8 cellular contexts compared by ENCODE assay signal in genomic region chr4:44678094-44679023, GRCh38. TPM values are rescaled to one million over a fixed set of nuclear protein-coding genes. Genes with fewer than 3 reads are reported as not detected.
DNase-seq lines count a peak whose midpoint lies in the region; ATAC-seq and TF ChIP-seq lines count a peak whose summit lies in the region.

Gene GUF1 (plus strand): TSS chr4:44678420. CDS start chr4:44678623, 203 bp downstream.

- H3K9me3 ChIP-seq in ovary: no peaks in the 10 kb centered on the region
- no peaks in the 10 kb centered on the region for H3K9me3 ChIP-seq in thyroid gland

- H3K4me3 ChIP-seq in GM12864 (ENCODE audit: low read depth, low read length): peak within 1 kb of the TSS; percentile 96
- H3K4me3 ChIP-seq in ovary: peak within 1 kb of the TSS; percentile 90
- H3K4me3 ChIP-seq in thyroid gland (replicated peaks in 1 of 3): peak within 1 kb of the TSS; percentile 68 to 84 (median 76)

- DNase-seq in GM12864 (ENCODE audit: low read depth): peak; percentile 74
- peak; percentile 93 to 94 (median 93) for DNase-seq in NCI-H1417 (lab: John Stamatoyannopoulos, UW)
- peak; percentile 59 to 84 for DNase-seq in SW 1271 (lab: John Stamatoyannopoulos, UW)
- peak; percentile 70 for DNase-seq in activated naive CD8-positive, alpha-beta T cell treated with anti-CD3 and anti-CD28 coated beads, Interleukin-2, amount 50 U/mL, for 16 hours (ENCODE audit: low read depth, low spot score)
- DNase-seq in Right ventricle myocardium inferior (ENCODE audit: missing footprints): peak; percentile 96
- peak; percentile 85 to 93 (median 87) for DNase-seq in ovary
- DNase-seq in thyroid gland: peak; percentile 89 to 91

- TF ChIP-seq POLR2A in ovary (IDR thresholded peaks at IDR 0.05) (peak; percentile 62), thyroid gland (IDR thresholded peaks at IDR 0.05) (peak in 1 of 2 donors; percentile 76)

- TF ChIP-seq CTCF in GM12864 (IDR thresholded peaks at IDR 0.05; ENCODE audit: low read depth, low read length, missing control alignments): no peak
- no peak for TF ChIP-seq CTCF in ovary (IDR thresholded peaks at IDR 0.05)
- no peak for TF ChIP-seq CTCF in thyroid gland (IDR thresholded peaks at IDR 0.05)

- H3K4me1 ChIP-seq in ovary (ENCODE audit: insufficient read depth) (no peaks in the 10 kb centered on the region), thyroid gland (peaks cover 19 to 25% of the 10 kb centered on the region in 2 donors)

- H3K27ac ChIP-seq in ovary: peak within 1 kb of the TSS; percentile 71 to 78
- peak within 1 kb of the TSS; percentile 84 to 94 (median 93) for H3K27ac ChIP-seq in thyroid gland

- WGBS in ovary, 3 donors: 0 to 1% (median 0%) methylated on average over 49 to 55 of the region's 55 CpGs
- WGBS in thyroid gland, 2 donors: 0% methylated on average over 9 to 34 of the region's 55 CpGs

- TF ChIP-seq EP300 in ovary (IDR thresholded peaks at IDR 0.05): no peak

- intact Hi-C loops in Right ventricle myocardium inferior (cut with DNase I) (loop anchor here (10.0 kb wide), 1 partner anchor 46 kb away; the partner anchor contains the start of gene GNPDA2), ovary (cut with DNase I) (no loop called here), thyroid gland (cut with DNase I) (no loop called here)

- no peaks in the 10 kb centered on the region for H3K36me3 ChIP-seq in ovary
- H3K36me3 ChIP-seq in thyroid gland: peaks cover 0 to 3% of the 10 kb centered on the region in 2 donors

- H3K27me3 ChIP-seq in ovary: no peaks in the 10 kb centered on the region
- no peaks in the 10 kb centered on the region for H3K27me3 ChIP-seq in thyroid gland

- peak; percentile 97 for ATAC-seq in HG02759 (IDR thresholded peaks at IDR 0.05; ENCODE audit: unreplicated experiment)
- peak; percentile 99 for ATAC-seq in Right ventricle myocardium inferior

RNA-seq across cellular contexts. Expression of gene GUF1, which starts in this region (rescaled TPM):
- 21.9 TPM for total RNA-seq in Right ventricle myocardium inferior
- total RNA-seq in ovary: 10 to 100 TPM in 6 of 7 donors, 1 to 10 TPM in 1; 10.0 to 20.9 (median 12.7) TPM
- polyA plus RNA-seq in ovary: 10 to 100 TPM in 1 of 2 donors, 1 to 10 TPM in 1; 7.3 to 18.0 TPM
- 10 to 100 TPM; 20.8 to 33.7 (median 27.3) TPM for total RNA-seq in thyroid gland

Comparison
In these comparisons a context has a peak if more than half of its experiments do, and no peak if none do; other contexts are left out.
1. Peak in every context shown above with its lines: DNase-seq, ATAC-seq, H3K4me3 ChIP-seq and H3K27ac ChIP-seq.